In genomic region chr15:68208136-68208535, GRCh38 we compare ENCODE assay signal across 17 cellular contexts. TPM values are rescaled to one million over a fixed set of nuclear protein-coding genes. Genes with fewer than 3 reads are reported as not detected.
A peak's percentile ranks its signal among the peaks of the same experiment; 100 is the strongest.
DNase-seq lines count a peak whose midpoint lies in the region; ATAC-seq and TF ChIP-seq lines count a peak whose summit lies in the region.
"Had no signal": no experiment of that assay in that cellular context is flagged by ENCODE, and none has a peak within 500 bp of the region (broad histone marks: within the 10 kb centered on the region; RNA-seq: fewer than 3 reads in every experiment).

No MANE protein-coding gene starts in this region.

- no peaks in the 10 kb centered on the region for H3K9me3 Mint-ChIP-seq in activated naive CD8-positive, alpha-beta T cell treated with anti-CD3 and anti-CD28 coated beads, Interleukin-2, amount 10 ng/mL, durations not matched to agents 7 days and 5 days
- no peaks in the 10 kb centered on the region for H3K9me3 Mint-ChIP-seq in activated naive CD8-positive, alpha-beta T cell treated with anti-CD3 and anti-CD28 coated beads for 36 hours
- no peaks in the 10 kb centered on the region for H3K9me3 Mint-ChIP-seq in HFFc6

- H3K27ac ChIP-seq in RWPE1 = peak overlapping the region; percentile 69
- H3K27ac ChIP-seq: parathyroid adenoma had no signal

- DNase-seq in activated naive CD8-positive, alpha-beta T cell treated with anti-CD3 and anti-CD28 coated beads, Interleukin-2, amount 10 ng/mL, durations not matched to agents 7 days and 5 days = no peak
- no peak for DNase-seq in activated naive CD8-positive, alpha-beta T cell treated with anti-CD3 and anti-CD28 coated beads for 36 hours
- DNase-seq in RWPE1 (ENCODE audit: low spot score) (no peak), mesenteric fat pad (ENCODE audit: low spot score) (peak; percentile 78), ureter (ENCODE audit: low spot score) (peak; percentile 35), HFFc6 (no peak), DMS53 (lab: John Stamatoyannopoulos, UW) (no peak)
- DNase-seq: activated CD4-positive, alpha-beta T cell treated with anti-CD3 and anti-CD28 coated beads, Interleukin-2, amount 50 U/mL, for 48 hours; AML-193; Calu3; KG1; NCI-H1092; NCI-H2107; NCI-H524 treated with DMSO at 0.1 percent for 48 hours; OCI-M1 had no signal

- H3K36me3 Mint-ChIP-seq in activated naive CD8-positive, alpha-beta T cell treated with anti-CD3 and anti-CD28 coated beads, Interleukin-2, amount 10 ng/mL, durations not matched to agents 7 days and 5 days = peaks cover 3% of the 10 kb centered on the region
- H3K36me3 Mint-ChIP-seq in activated naive CD8-positive, alpha-beta T cell treated with anti-CD3 and anti-CD28 coated beads for 36 hours = peaks cover 17% of the 10 kb centered on the region
- H3K36me3 Mint-ChIP-seq in HFFc6 (ENCODE audit: low read depth) = no peaks in the 10 kb centered on the region

- H3K4me1 Mint-ChIP-seq in activated naive CD8-positive, alpha-beta T cell treated with anti-CD3 and anti-CD28 coated beads, Interleukin-2, amount 10 ng/mL, durations not matched to agents 7 days and 5 days = peaks cover 25% of the 10 kb centered on the region
- peaks cover 13% of the 10 kb centered on the region for H3K4me1 Mint-ChIP-seq in activated naive CD8-positive, alpha-beta T cell treated with anti-CD3 and anti-CD28 coated beads for 36 hours
- no peaks in the 10 kb centered on the region for H3K4me1 Mint-ChIP-seq in HFFc6 (ENCODE audit: low read depth)

- peak overlapping the region; percentile 44 for H3K4me3 Mint-ChIP-seq in activated naive CD8-positive, alpha-beta T cell treated with anti-CD3 and anti-CD28 coated beads, Interleukin-2, amount 10 ng/mL, durations not matched to agents 7 days and 5 days
- H3K4me3 Mint-ChIP-seq in activated naive CD8-positive, alpha-beta T cell treated with anti-CD3 and anti-CD28 coated beads for 36 hours = no peak overlapping the region
- H3K4me3 Mint-ChIP-seq in HFFc6 = no peak overlapping the region

- CTCF ChIA-PET in RWPE1 (lab: Yijun Ruan, JAX) = interaction anchor here (0.5 to 0.9 kb wide), 2 partner anchors 13 to 98 kb away, joined by 3 read pairs; no protein-coding TSS in a partner anchor

- peak overlapping the region; percentile 19 for H3K27ac Mint-ChIP-seq in activated naive CD8-positive, alpha-beta T cell treated with anti-CD3 and anti-CD28 coated beads, Interleukin-2, amount 10 ng/mL, durations not matched to agents 7 days and 5 days
- no peak overlapping the region for H3K27ac Mint-ChIP-seq in activated naive CD8-positive, alpha-beta T cell treated with anti-CD3 and anti-CD28 coated beads for 36 hours
- H3K27ac Mint-ChIP-seq in HFFc6 = no peak overlapping the region

- POLR2A ChIA-PET in activated naive CD8-positive, alpha-beta T cell treated with anti-CD3 and anti-CD28 coated beads, Interleukin-2, amount 10 ng/mL, durations not matched to agents 7 days and 5 days (lab: Charles Lee) = no interaction called here
- POLR2A ChIA-PET in RWPE1 (lab: Yijun Ruan, JAX; ENCODE audit: low non-redundant PET) = no interaction called here

- TF ChIP-seq CTCF in RWPE1 (conservative IDR thresholded peaks at IDR 0.05; ENCODE audit: low read depth) (no peak), HFFc6 (IDR thresholded peaks at IDR 0.05) (no peak)

- no peaks in the 10 kb centered on the region for H3K27me3 Mint-ChIP-seq in activated naive CD8-positive, alpha-beta T cell treated with anti-CD3 and anti-CD28 coated beads, Interleukin-2, amount 10 ng/mL, durations not matched to agents 7 days and 5 days
- H3K27me3 Mint-ChIP-seq in activated naive CD8-positive, alpha-beta T cell treated with anti-CD3 and anti-CD28 coated beads for 36 hours = no peaks in the 10 kb centered on the region
- peaks cover 1% of the 10 kb centered on the region for H3K27me3 Mint-ChIP-seq in HFFc6 (ENCODE audit: insufficient read depth)

- no peak for ATAC-seq in activated naive CD8-positive, alpha-beta T cell treated with anti-CD3 and anti-CD28 coated beads, Interleukin-2, amount 10 ng/mL, durations not matched to agents 7 days and 5 days (ENCODE audit: low read depth)
- ATAC-seq: GM12878 had no signal

RNA-seq across cellular contexts. Expression of gene CALML4, which starts 3.0 kb away (rescaled TPM):
- 10 to 100 TPM; 10.3 to 12.2 TPM for total RNA-seq in activated naive CD8-positive, alpha-beta T cell treated with anti-CD3 and anti-CD28 coated beads, Interleukin-2, amount 10 ng/mL, durations not matched to agents 7 days and 5 days
- 1 to 10 TPM; 5.4 to 7.4 TPM for total RNA-seq in activated naive CD8-positive, alpha-beta T cell treated with anti-CD3 and anti-CD28 coated beads for 36 hours
- total RNA-seq in mesenteric fat pad = 7.2 TPM
- total RNA-seq in ureter = 6.3 TPM
- 1 to 10 TPM in 3 of 6 experiments, under 1 TPM in 3; 0.40 to 1.9 (median 0.87) TPM for total RNA-seq in HFFc6 (2021; fragmentation: NEBNext Ultra II Directional; extraction: Animal tissue kit (Norgen Biotek cat#: 25700))

RNA-seq across cellular contexts. Expression of gene CLN6, which starts 21.4 kb away (rescaled TPM):
- 10 to 100 TPM; 38.4 to 42.1 TPM for total RNA-seq in activated naive CD8-positive, alpha-beta T cell treated with anti-CD3 and anti-CD28 coated beads, Interleukin-2, amount 10 ng/mL, durations not matched to agents 7 days and 5 days
- 10 to 100 TPM; 67.7 to 72.0 TPM for total RNA-seq in activated naive CD8-positive, alpha-beta T cell treated with anti-CD3 and anti-CD28 coated beads for 36 hours
- total RNA-seq in mesenteric fat pad = 24.7 TPM
- total RNA-seq in ureter = 45.3 TPM
- 10 to 100 TPM; 26.0 to 45.0 (median 37.1) TPM for total RNA-seq in HFFc6 (2021; fragmentation: NEBNext Ultra II Directional; extraction: Animal tissue kit (Norgen Biotek cat#: 25700))

Comparison
In these comparisons a context has a peak if more than half of its experiments do, and no peak if none do; other contexts are left out.
1. DNase-seq: peak in mesenteric fat pad (single experiment) and ureter (single experiment); none in activated naive CD8-positive, alpha-beta T cell treated with anti-CD3 and anti-CD28 coated beads, Interleukin-2, amount 10 ng/mL, durations not matched to agents 7 days and 5 days (single experiment), activated naive CD8-positive, alpha-beta T cell treated with anti-CD3 and anti-CD28 coated beads for 36 hours (single experiment), RWPE1 (single experiment), HFFc6 (single experiment) and DMS53 (single experiment).